13 cellular contexts compared by ENCODE assay signal in the genomic region with DNA sequence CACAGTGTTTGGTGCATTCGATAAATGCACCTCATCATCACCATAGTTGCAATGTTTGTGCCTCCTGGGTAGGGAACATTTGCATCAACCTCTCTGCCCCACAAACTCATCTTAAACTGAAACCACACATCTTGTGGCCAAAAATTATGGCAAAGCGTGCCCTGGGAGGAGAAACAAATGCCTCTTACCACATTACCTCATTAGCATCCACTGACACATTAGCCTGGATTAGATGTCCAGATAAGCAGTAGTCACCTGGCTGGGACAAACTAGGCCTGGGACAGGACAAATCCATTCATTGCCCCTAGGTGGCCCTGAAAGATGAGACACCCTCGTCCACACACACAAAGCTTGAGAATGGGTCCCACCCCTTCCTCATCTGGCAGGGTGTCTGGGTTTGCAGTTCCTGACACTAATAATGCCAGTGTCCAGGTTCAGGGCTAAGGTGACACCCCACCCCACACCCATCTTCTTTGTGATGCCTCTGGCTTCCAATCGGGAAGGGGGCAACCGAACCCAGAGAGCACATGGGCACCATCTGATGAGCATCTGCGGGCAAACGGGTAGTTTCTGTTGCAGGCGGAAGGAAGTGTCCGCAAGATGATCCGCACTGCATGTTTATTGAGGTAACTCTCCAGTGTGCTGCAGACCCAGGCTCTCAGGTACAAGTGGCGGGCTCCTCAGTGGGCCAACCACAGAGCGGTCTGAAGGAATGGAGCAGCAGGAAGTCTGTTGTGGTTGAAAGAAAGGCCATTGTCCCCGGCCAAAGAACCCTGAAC. TPM values are rescaled to one million over a fixed set of nuclear protein-coding genes. Genes with fewer than 3 reads are reported as not detected.
DNase-seq lines count a peak whose midpoint lies in the region; ATAC-seq and TF ChIP-seq lines count a peak whose summit lies in the region.
"Had no signal": no experiment of that assay in that cellular context is flagged by ENCODE, and none has a peak within 500 bp of the region (broad histone marks: within the 10 kb centered on the region; RNA-seq: fewer than 3 reads in every experiment).

No MANE protein-coding gene starts in this region.

- no peak overlapping the region for H2AFZ ChIP-seq in PC-3 (ENCODE audit: low read length)

- H3K4me1 ChIP-seq in Peyer's patch (peaks cover 0 to 19% (median 7%) of the 10 kb centered on the region in 4 donors), PC-3 (ENCODE audit: insufficient read depth, low read length) (no peaks in the 10 kb centered on the region)
- peaks cover 0 to 7% of the 10 kb centered on the region in 2 donors for H3K4me1 ChIP-seq in naive thymus-derived CD4-positive, alpha-beta T cell (ENCODE audit: control insufficient read depth in 2 of 2, insufficient read depth in 2 of 2, low read length in 2 of 2)

- intact Hi-C loops in naive thymus-derived CD4-positive, alpha-beta T cell (cut with micrococcal nuclease), result loop anchor here in 1 of 2 donors (10.0 kb wide), 1 partner anchor 227 kb away; no protein-coding TSS in a partner anchor
- intact Hi-C loops in PC-3 (cut with micrococcal nuclease), result no loop called here

- no peak for TF ChIP-seq POLR2A in Peyer's patch (IDR thresholded peaks at IDR 0.05)

- TF ChIP-seq CTCF in GM12865 (IDR thresholded peaks at IDR 0.05; ENCODE audit: insufficient read depth, low read depth, low read length, missing control alignments) (no peak), Peyer's patch (IDR thresholded peaks at IDR 0.05) (no peak), endothelial cell (IDR thresholded peaks at IDR 0.05; ENCODE audit: unreplicated experiment) (no peak), PC-3 (conservative IDR thresholded peaks at IDR 0.05; ENCODE audit: low read depth, low read length) (no peak)

- H3K27me3 ChIP-seq in Peyer's patch (no peaks in the 10 kb centered on the region), PC-3 (ENCODE audit: low read length) (no peaks in the 10 kb centered on the region)
- no peaks in the 10 kb centered on the region for H3K27me3 ChIP-seq in naive thymus-derived CD4-positive, alpha-beta T cell (ENCODE audit: control insufficient read depth in 2 of 2, insufficient read depth in 2 of 2, low read length in 2 of 2)

- H3K4me3 Mint-ChIP-seq in naive thymus-derived CD4-positive, alpha-beta T cell, result peak overlapping the region in 5 of 10 donors; percentile 6 to 25 (median 21)
- H3K4me3 Mint-ChIP-seq in endothelial cell (ENCODE audit: unreplicated experiment), result no peak overlapping the region

- H3K36me3 Mint-ChIP-seq in naive thymus-derived CD4-positive, alpha-beta T cell, result peaks cover 0 to 55% (median 31%) of the 10 kb centered on the region in 5 donors
- H3K36me3 Mint-ChIP-seq in endothelial cell (ENCODE audit: low read depth, unreplicated experiment), result no peaks in the 10 kb centered on the region

- POLR2A ChIA-PET in naive thymus-derived CD4-positive, alpha-beta T cell (lab: Charles Lee), result no interaction called here
- POLR2A ChIA-PET in PC-3 (lab: Charles Lee; ENCODE audit: unreplicated experiment), result no interaction called here

- no peaks in the 10 kb centered on the region for H3K9me3 Mint-ChIP-seq in naive thymus-derived CD4-positive, alpha-beta T cell
- no peaks in the 10 kb centered on the region for H3K9me3 Mint-ChIP-seq in endothelial cell (ENCODE audit: unreplicated experiment)

- peak; percentile 57 for ATAC-seq in HG03280 (IDR thresholded peaks at IDR 0.05; ENCODE audit: unreplicated experiment)
- peak; percentile 69 for ATAC-seq in naive thymus-derived CD4-positive, alpha-beta T cell
- ATAC-seq in PC-3, result no peak
- ATAC-seq: left lobe of liver had no signal

- peak overlapping the region in 3 of 9 donors; percentile 8 to 64 (median 23) for H3K27ac Mint-ChIP-seq in naive thymus-derived CD4-positive, alpha-beta T cell
- no peak overlapping the region for H3K27ac Mint-ChIP-seq in endothelial cell (ENCODE audit: unreplicated experiment)

- DNase-seq in GM12865 (ENCODE audit: low read depth), result peak; percentile 43
- peak in 2 of 3 donors; percentile 69 to 77 for DNase-seq in Peyer's patch
- no peak for DNase-seq in naive thymus-derived CD4-positive, alpha-beta T cell
- DNase-seq in T1000 (lab: John Stamatoyannopoulos, UW), result no peak
- DNase-seq in endothelial cell (ENCODE audit: low spot score), result no peak
- no peak for DNase-seq in PC-3
- DNase-seq: activated CD4-positive, alpha-beta T cell treated with anti-CD3 and anti-CD28 coated beads, Interleukin-2, amount 50 U/mL, for 1 hour; dermis blood vessel endothelial cell; foreskin melanocyte; NCI-H446; stimulated activated naive CD4-positive, alpha-beta T cell had no signal

- no TSS peak for BruUV-seq in PC-3 (replicated peaks; lab: Mats Ljungman, UMichigan)

- peak overlapping the region in 2 of 4 donors; percentile 50 to 65 for H3K27ac ChIP-seq in Peyer's patch
- H3K27ac ChIP-seq in naive thymus-derived CD4-positive, alpha-beta T cell (ENCODE audit: low read depth, low read length), result no peak overlapping the region
- H3K27ac ChIP-seq in PC-3 (ENCODE audit: low read length), result no peak overlapping the region

- no peaks in the 10 kb centered on the region for H3K9me3 ChIP-seq in Peyer's patch
- no peaks in the 10 kb centered on the region for H3K9me3 ChIP-seq in naive thymus-derived CD4-positive, alpha-beta T cell (ENCODE audit: control insufficient read depth in 2 of 3, low read length in 3 of 3)
- no peaks in the 10 kb centered on the region for H3K9me3 ChIP-seq in PC-3 (ENCODE audit: low read length)

- H3K4me1 Mint-ChIP-seq in naive thymus-derived CD4-positive, alpha-beta T cell, result peaks cover 40 to 75% (median 63%) of the 10 kb centered on the region in 7 donors
- peaks cover 8% of the 10 kb centered on the region for H3K4me1 Mint-ChIP-seq in endothelial cell (ENCODE audit: unreplicated experiment)

- H3K79me2 ChIP-seq in PC-3 (ENCODE audit: low read length), result no peaks in the 10 kb centered on the region

- H4K20me1 ChIP-seq in PC-3 (ENCODE audit: low read length), result no peaks in the 10 kb centered on the region

- CTCF ChIA-PET in naive thymus-derived CD4-positive, alpha-beta T cell (lab: Charles Lee), result no interaction called here
- CTCF ChIA-PET in PC-3 (lab: Charles Lee), result no interaction called here

- no peak overlapping the region for H3K9ac ChIP-seq in PC-3 (ENCODE audit: low read length)

- H3K9me2 ChIP-seq in PC-3 (replicated peaks; ENCODE audit: low read length), result no peaks in the 10 kb centered on the region

- no peak overlapping the region for H3K4me3 ChIP-seq in GM12865 (ENCODE audit: low read depth, low read length)
- H3K4me3 ChIP-seq in Peyer's patch, result no peak overlapping the region
- no peak overlapping the region for H3K4me3 ChIP-seq in naive thymus-derived CD4-positive, alpha-beta T cell (ENCODE audit: low read length)
- H3K4me3 ChIP-seq in PC-3 (ENCODE audit: low read length), result no peak overlapping the region

- H3F3A ChIP-seq in PC-3 (ENCODE audit: low read length, unreplicated experiment), result no peaks in the 10 kb centered on the region

- no peaks in the 10 kb centered on the region for H3K36me3 ChIP-seq in Peyer's patch
- no peaks in the 10 kb centered on the region for H3K36me3 ChIP-seq in naive thymus-derived CD4-positive, alpha-beta T cell (ENCODE audit: control insufficient read depth in 2 of 3, insufficient read depth in 3 of 3, low read length in 3 of 3)
- no peaks in the 10 kb centered on the region for H3K36me3 ChIP-seq in PC-3 (ENCODE audit: low read depth, low read length)

- H3K27me3 Mint-ChIP-seq in naive thymus-derived CD4-positive, alpha-beta T cell, result no peaks in the 10 kb centered on the region
- peaks cover 1% of the 10 kb centered on the region for H3K27me3 Mint-ChIP-seq in endothelial cell (ENCODE audit: unreplicated experiment)

- no peak overlapping the region for H3K4me2 ChIP-seq in PC-3 (ENCODE audit: low read length)

RNA-seq across cellular contexts. Expression of a gene that starts 8.6 kb away (rescaled TPM):
- total RNA-seq in Peyer's patch (10 to 100 TPM; 18.7 to 42.1 (median 37.7) TPM), endothelial cell (ENCODE audit: unreplicated experiment) (11.1 TPM), PC-3 (2014; rRNA removed) (not detected in 2 replicates)
- total RNA-seq in naive thymus-derived CD4-positive, alpha-beta T cell, result 10 to 100 TPM; 29.6 to 50.4 (median 48.6) TPM
- 1 to 10 TPM; 1.9 to 2.0 TPM for polyA plus RNA-seq in naive thymus-derived CD4-positive, alpha-beta T cell

Comparison
In these comparisons a context has a peak if more than half of its experiments do, and no peak if none do; other contexts are left out.
1. DNase-seq: peak in GM12865 (single experiment) and Peyer's patch (2 of 3); none in naive thymus-derived CD4-positive, alpha-beta T cell (0 of 9), T1000 (single experiment), endothelial cell (single experiment) and PC-3 (single experiment).
2. RNA of a gene that starts 8.6 kb away (total RNA-seq): 29.6 to 50.4 TPM in naive thymus-derived CD4-positive, alpha-beta T cell, 18.7 to 42.1 TPM in Peyer's patch and 11.1 TPM in endothelial cell (single experiment); not detected in PC-3; every median in the first group is over 10 times any median in the second.